ENCODE assay signal across 25 cellular contexts in genomic region chr3:74343391-74343790, GRCh38.
"Had no signal": no experiment of that assay in that cellular context is flagged by ENCODE, and none has a peak within 500 bp of the region (broad histone marks: within the 10 kb centered on the region; RNA-seq: fewer than 3 reads in every experiment).

No MANE protein-coding gene starts in this region.

- H3K4me1 Mint-ChIP-seq: endodermal cell had no signal

- H3K36me3 ChIP-seq: colonic mucosa, esophagus muscularis mucosa, esophagus squamous epithelium, gastrocnemius medialis, gastroesophageal sphincter, heart left ventricle, heart right ventricle had no signal

- H3K4me3 Mint-ChIP-seq: dendritic cell treated with granulocyte-macrophage colony-stimulating factor and Interleukin-4, amounts not matched to agents 40 ng/mL and 50 ng/mL, for 4 days; effector memory CD8-positive, alpha-beta T cell; endodermal cell had no signal

- DNase-seq: colonic mucosa; cortex of kidney; dermis blood vessel endothelial cell; dorsolateral prefrontal cortex; effector CD4-positive, alpha-beta T cell; effector CD8-positive, alpha-beta T cell; effector memory CD4-positive, alpha-beta T cell; effector memory CD8-positive, alpha-beta T cell; endodermal cell; erythroblast; esophagus squamous epithelium; foreskin fibroblast; foreskin keratinocyte; foreskin melanocyte; gastrocnemius medialis; glutamatergic neuron; head of caudate nucleus; heart left ventricle; heart right ventricle had no signal

- H3K4me3 ChIP-seq: colonic mucosa, coronary artery, dorsolateral prefrontal cortex, esophagus muscularis mucosa, esophagus squamous epithelium, gastrocnemius medialis, gastroesophageal sphincter, heart left ventricle, heart right ventricle had no signal

- H3K9me3 Mint-ChIP-seq: endodermal cell had no signal

- H3K4me1 ChIP-seq: colonic mucosa, esophagus muscularis mucosa, esophagus squamous epithelium, foreskin keratinocyte, gastrocnemius medialis, gastroesophageal sphincter, heart left ventricle, heart right ventricle had no signal

- H3K27ac Mint-ChIP-seq: dendritic cell treated with granulocyte-macrophage colony-stimulating factor and Interleukin-4, amounts not matched to agents 40 ng/mL and 50 ng/mL, for 4 days; effector memory CD8-positive, alpha-beta T cell; endodermal cell had no signal

- H3K9me3 ChIP-seq: colonic mucosa, esophagus muscularis mucosa, esophagus squamous epithelium, gastrocnemius medialis, gastroesophageal sphincter, heart left ventricle, heart right ventricle had no signal

- H3K27me3 Mint-ChIP-seq: dendritic cell treated with granulocyte-macrophage colony-stimulating factor and Interleukin-4, amounts not matched to agents 40 ng/mL and 50 ng/mL, for 4 days; effector memory CD8-positive, alpha-beta T cell had no signal

- H3K27ac ChIP-seq: colonic mucosa, coronary artery, dorsolateral prefrontal cortex, epithelial cell of prostate, esophagus muscularis mucosa, esophagus squamous epithelium, foreskin keratinocyte, gastrocnemius medialis, gastroesophageal sphincter, heart left ventricle, heart right ventricle had no signal

- ATAC-seq: effector memory CD8-positive, alpha-beta T cell; esophagus mucosa; foreskin keratinocyte; gastrocnemius medialis; gastroesophageal sphincter; heart left ventricle; heart right ventricle had no signal

- H3K27me3 ChIP-seq: colonic mucosa, dorsolateral prefrontal cortex, esophagus muscularis mucosa, esophagus squamous epithelium, foreskin keratinocyte, gastrocnemius medialis, gastroesophageal sphincter, heart left ventricle, heart right ventricle had no signal
